In the genomic region with DNA sequence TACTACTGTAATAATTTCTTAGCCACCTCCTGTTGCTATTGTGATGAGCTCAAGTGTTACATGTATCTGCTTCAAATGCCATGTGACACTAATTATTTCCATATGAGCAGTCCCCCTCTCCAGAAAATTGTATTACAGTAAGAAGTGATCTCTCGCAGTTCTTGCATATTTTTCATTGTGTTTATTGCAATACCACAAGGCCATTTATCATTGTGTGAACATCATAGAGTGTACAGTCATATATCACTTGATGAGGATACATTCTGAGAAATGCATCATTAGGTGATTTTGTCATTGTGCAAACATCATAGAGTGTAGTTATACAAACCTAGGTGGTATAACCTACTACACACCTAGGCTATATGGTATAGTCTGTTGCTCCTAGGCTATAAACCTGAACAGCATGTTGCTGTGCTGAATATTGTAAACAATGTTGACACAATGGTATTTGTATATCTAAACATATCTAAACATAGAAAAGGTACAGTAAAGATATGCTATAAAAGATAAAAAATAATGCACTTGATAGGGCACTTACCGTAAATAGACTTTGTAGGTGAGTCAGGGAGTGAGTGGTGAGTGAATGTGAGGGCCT, we compare ENCODE assay signal across 19 cellular contexts.
DNase-seq lines count a peak whose midpoint lies in the region; ATAC-seq and TF ChIP-seq lines count a peak whose summit lies in the region.
"Had no signal": no experiment of that assay in that cellular context is flagged by ENCODE, and none has a peak within 500 bp of the region (broad histone marks: within the 10 kb centered on the region; RNA-seq: fewer than 3 reads in every experiment).

No MANE protein-coding gene starts in this region.

- ATAC-seq in GM21528 (IDR thresholded peaks at IDR 0.05; ENCODE audit: low FRiP score, unreplicated experiment): no peak
- ATAC-seq: gastroesophageal sphincter had no signal

- no peak for TF ChIP-seq CTCF in fibroblast of the aortic adventitia (IDR thresholded peaks at IDR 0.05; ENCODE audit: insufficient read depth, low read length)

- DNase-seq in NCI-H2171 treated with DMSO at 0.1 percent for 48 hours (lab: John Stamatoyannopoulos, UW) (peak; percentile 28), NCI-H2171 (lab: John Stamatoyannopoulos, UW) (no peak), GM04503 (ENCODE audit: low read depth) (peak; percentile 55), SK-N-DZ (ENCODE audit: low spot score) (peak; percentile 15), fibroblast of the aortic adventitia (ENCODE audit: low read depth) (peak; percentile 47), NCI-H1436 (lab: John Stamatoyannopoulos, UW) (no peak), SW 1271 (lab: John Stamatoyannopoulos, UW) (no peak)
- DNase-seq: activated CD4-positive, CD25-positive, alpha-beta regulatory T cell treated with anti-CD3 and anti-CD28 coated beads, Interleukin-2, amount 50 U/mL, for 72 hours; COR-L47; GOT3; KBM-7; NCI-H187; occipital lobe; spleen; stimulated activated CD4-positive, alpha-beta T cell treated with anti-CD3 and anti-CD28 coated beads, Interleukin-4, amount 100 ng/mL, for 24 hours; upper lobe of left lung had no signal

- H3K4me3 ChIP-seq in fibroblast of the aortic adventitia (ENCODE audit: low read depth, low read length): no peak overlapping the region
- H3K4me3 ChIP-seq: cardiac muscle cell, gastroesophageal sphincter, spleen, upper lobe of left lung had no signal

Comparison
In these comparisons a context has a peak if more than half of its experiments do, and no peak if none do; other contexts are left out.
1. DNase-seq: peak in NCI-H2171 treated with DMSO at 0.1 percent for 48 hours (single experiment), GM04503 (single experiment), SK-N-DZ (single experiment) and fibroblast of the aortic adventitia (single experiment); none in NCI-H2171 (single experiment), NCI-H1436 (single experiment) and SW 1271 (0 of 2).